In the genomic region with DNA sequence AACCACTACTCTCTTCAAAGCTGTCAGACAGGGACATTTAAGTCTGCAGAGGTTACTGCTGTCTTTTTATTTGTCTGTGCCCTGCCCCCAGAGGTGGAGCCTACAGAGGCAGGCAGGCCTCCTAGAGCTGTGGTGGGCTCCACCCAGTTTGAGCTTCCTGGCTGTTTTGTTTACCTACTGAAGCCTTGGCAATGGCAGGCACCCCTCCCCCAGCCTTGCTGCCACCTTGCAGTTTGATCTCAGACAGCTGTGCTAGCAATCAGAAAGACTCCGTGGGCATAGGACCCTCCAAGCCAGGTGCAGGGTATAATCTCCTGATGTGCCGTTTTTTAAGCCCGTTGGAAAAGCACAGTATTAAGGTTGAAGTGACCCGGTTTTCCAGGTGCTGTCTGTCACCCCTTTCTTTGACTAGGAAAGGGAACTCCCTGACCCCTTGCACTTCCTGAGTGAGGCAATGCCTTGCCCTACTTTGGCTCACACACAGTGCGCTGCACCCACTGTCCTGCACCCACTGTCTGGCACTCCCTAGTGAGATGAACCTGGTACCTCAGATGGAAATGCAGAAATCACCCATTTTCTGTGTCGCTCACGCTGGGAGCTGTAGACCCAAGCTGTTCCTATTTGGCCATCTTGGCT, we compare ENCODE assay signal across 10 cellular contexts. TPM values are rescaled to one million over a fixed set of nuclear protein-coding genes. Genes with fewer than 3 reads are reported as not detected.
A peak's percentile ranks its signal among the peaks of the same experiment; 100 is the strongest.
DNase-seq lines count a peak whose midpoint lies in the region; ATAC-seq and TF ChIP-seq lines count a peak whose summit lies in the region.
"Not testable (repeated sequence)": the region's sequence is repeated elsewhere in the genome, so short reads cannot be mapped to it uniquely, and the experiment has no call there.
"Had no signal": no experiment of that assay in that cellular context is flagged by ENCODE, and none has a peak within 500 bp of the region (broad histone marks: within the 10 kb centered on the region; RNA-seq: fewer than 3 reads in every experiment).

No MANE protein-coding gene starts in this region.

- peaks cover 95% of the 10 kb centered on the region for H3K36me3 Mint-ChIP-seq in CD4-positive, alpha-beta T cell (ENCODE audit: low read depth)
- peaks cover 94% of the 10 kb centered on the region for H3K36me3 Mint-ChIP-seq in activated naive CD4-positive, alpha-beta T cell treated with anti-CD3 and anti-CD28 coated beads, Interleukin-2, amount 10 ng/mL, durations not matched to agents 7 days and 5 days
- peaks cover 14% of the 10 kb centered on the region for H3K36me3 Mint-ChIP-seq in effector memory CD8-positive, alpha-beta T cell (ENCODE audit: insufficient read depth)
- peaks cover 67% of the 10 kb centered on the region for H3K36me3 Mint-ChIP-seq in natural killer cell treated with Interleukin-12 subunit alpha and Interleukin-12 subunit beta and Interleukin-15 and Interleukin-18, amount 100 ng/mL, for 72 hours

- H3K27ac Mint-ChIP-seq in CD4-positive, alpha-beta T cell: peak overlapping the region; percentile 47
- peak overlapping the region; percentile 74 for H3K27ac Mint-ChIP-seq in activated naive CD4-positive, alpha-beta T cell treated with anti-CD3 and anti-CD28 coated beads, Interleukin-2, amount 10 ng/mL, durations not matched to agents 7 days and 5 days
- peak overlapping the region in 1 of 2 donors; percentile 94 for H3K27ac Mint-ChIP-seq in effector memory CD8-positive, alpha-beta T cell
- H3K27ac Mint-ChIP-seq in natural killer cell treated with Interleukin-12 subunit alpha and Interleukin-12 subunit beta and Interleukin-15 and Interleukin-18, amount 100 ng/mL, for 72 hours: peak overlapping the region; percentile 24 to 40

- TF ChIP-seq CTCF in CD4-positive, alpha-beta T cell (IDR thresholded peaks at IDR 0.05); VCaP (conservative IDR thresholded peaks at IDR 0.05): not testable (repeated sequence)

- H3K27me3 Mint-ChIP-seq in CD4-positive, alpha-beta T cell; activated naive CD4-positive, alpha-beta T cell treated with anti-CD3 and anti-CD28 coated beads, Interleukin-2, amount 10 ng/mL, durations not matched to agents 7 days and 5 days; effector memory CD8-positive, alpha-beta T cell; natural killer cell treated with Interleukin-12 subunit alpha and Interleukin-12 subunit beta and Interleukin-15 and Interleukin-18, amount 100 ng/mL, for 72 hours: not testable (repeated sequence)

- H3K27me3 ChIP-seq in CD4-positive, alpha-beta T cell (ENCODE audit: control insufficient read depth, insufficient read depth, low read length): not testable (repeated sequence)

- H3K4me3 Mint-ChIP-seq in CD4-positive, alpha-beta T cell; activated naive CD4-positive, alpha-beta T cell treated with anti-CD3 and anti-CD28 coated beads, Interleukin-2, amount 10 ng/mL, durations not matched to agents 7 days and 5 days: not testable (repeated sequence)
- H3K4me3 Mint-ChIP-seq in effector memory CD8-positive, alpha-beta T cell: peak overlapping the region; percentile 13 to 58
- H3K4me3 Mint-ChIP-seq in natural killer cell treated with Interleukin-12 subunit alpha and Interleukin-12 subunit beta and Interleukin-15 and Interleukin-18, amount 100 ng/mL, for 72 hours: peak overlapping the region; percentile 27

- H3K4me1 Mint-ChIP-seq in CD4-positive, alpha-beta T cell (ENCODE audit: low read depth): peaks cover 34% of the 10 kb centered on the region
- H3K4me1 Mint-ChIP-seq in activated naive CD4-positive, alpha-beta T cell treated with anti-CD3 and anti-CD28 coated beads, Interleukin-2, amount 10 ng/mL, durations not matched to agents 7 days and 5 days: peaks cover 57% of the 10 kb centered on the region
- peaks cover 18 to 34% of the 10 kb centered on the region in 2 donors for H3K4me1 Mint-ChIP-seq in effector memory CD8-positive, alpha-beta T cell (ENCODE audit: low read depth in 2 of 2)
- peaks cover 26 to 28% of the 10 kb centered on the region in 2 donors for H3K4me1 Mint-ChIP-seq in natural killer cell treated with Interleukin-12 subunit alpha and Interleukin-12 subunit beta and Interleukin-15 and Interleukin-18, amount 100 ng/mL, for 72 hours (ENCODE audit: low read depth in 2 of 2)

- CTCF ChIA-PET in CD4-positive, alpha-beta T cell (lab: Charles Lee): not testable (repeated sequence)
- CTCF ChIA-PET in activated naive CD4-positive, alpha-beta T cell treated with anti-CD3 and anti-CD28 coated beads, Interleukin-2, amount 10 ng/mL, durations not matched to agents 7 days and 5 days (lab: Charles Lee): interaction anchor here (0.9 kb wide), 1 partner anchor 130 kb away, joined by 3 read pairs; the partner anchor contains the start of gene GIMAP8

- not testable (repeated sequence) for ATAC-seq in CD4-positive, alpha-beta T cell (ENCODE audit: poor library complexity); natural killer cell treated with Interleukin-12 subunit alpha and Interleukin-12 subunit beta and Interleukin-15 and Interleukin-18, amount 100 ng/mL, for 72 hours
- ATAC-seq in effector memory CD8-positive, alpha-beta T cell (replicated peaks): peak; percentile 55

- DNase-seq in CD4-positive, alpha-beta T cell: peak in 3 of 10 experiments; percentile 25 to 44 (median 41)
- DNase-seq in DMS53 treated with DMSO at 0.1 percent for 48 hours (lab: John Stamatoyannopoulos, UW; ENCODE audit: unreplicated experiment): peak; percentile 15
- DNase-seq in NCI-H774 (lab: John Stamatoyannopoulos, UW): peak; percentile 7
- peak; percentile 33 for DNase-seq in activated T-cell treated with anti-CD3 and anti-CD28 coated beads, Interleukin-2, amount 50 U/mL, for 1 hour
- peak; percentile 67 for DNase-seq in activated naive CD4-positive, alpha-beta T cell treated with anti-CD3 and anti-CD28 coated beads, Interleukin-2, amount 10 ng/mL, durations not matched to agents 7 days and 5 days
- peak in 2 of 3 experiments; percentile 41 to 42 for DNase-seq in effector memory CD8-positive, alpha-beta T cell
- DNase-seq in natural killer cell treated with Interleukin-12 subunit alpha and Interleukin-12 subunit beta and Interleukin-15 and Interleukin-18, amount 100 ng/mL, for 72 hours (ENCODE audit: low spot score): not testable (repeated sequence)

- H3K27ac ChIP-seq in CD4-positive, alpha-beta T cell (ENCODE audit: low read depth, low read length): not testable (repeated sequence)
- peak overlapping the region; percentile 70 for H3K27ac ChIP-seq in VCaP

- peaks cover 10% of the 10 kb centered on the region for H3K9me3 Mint-ChIP-seq in CD4-positive, alpha-beta T cell
- peaks cover 76% of the 10 kb centered on the region for H3K9me3 Mint-ChIP-seq in activated naive CD4-positive, alpha-beta T cell treated with anti-CD3 and anti-CD28 coated beads, Interleukin-2, amount 10 ng/mL, durations not matched to agents 7 days and 5 days
- H3K9me3 Mint-ChIP-seq in effector memory CD8-positive, alpha-beta T cell: peaks cover 8 to 14% of the 10 kb centered on the region in 2 donors
- peaks cover 23% of the 10 kb centered on the region for H3K9me3 Mint-ChIP-seq in natural killer cell treated with Interleukin-12 subunit alpha and Interleukin-12 subunit beta and Interleukin-15 and Interleukin-18, amount 100 ng/mL, for 72 hours

- intact Hi-C loops in CD4-positive, alpha-beta T cell (cut with DNase I, micrococcal nuclease): loop anchor here in 1 of 2 experiments (5.0 kb wide), 2 partner anchors 53 to 122 kb away; no protein-coding TSS in a partner anchor

- peaks cover 38% of the 10 kb centered on the region for H3K9me3 ChIP-seq in CD4-positive, alpha-beta T cell (ENCODE audit: control insufficient read depth, low read length)

- POLR2A ChIA-PET in CD4-positive, alpha-beta T cell (lab: Charles Lee): interaction anchor here (0.6 to 1.8 kb wide), 9 partner anchors 10 to 176 kb away, joined by 3 to 7 read pairs (median 4); partner anchors contain the start of genes GIMAP4, GIMAP6 and GIMAP7

RNA-seq across cellular contexts. Expression of gene GIMAP4, which starts 12.9 kb away (rescaled TPM):
- total RNA-seq in CD4-positive, alpha-beta T cell: 10 to 100 TPM; 20.7 to 23.6 TPM
- 100 to 1,000 TPM in 1 of 2 donors, 10 to 100 TPM in 1; 83.6 to 245 TPM for total RNA-seq in natural killer cell treated with Interleukin-12 subunit alpha and Interleukin-12 subunit beta and Interleukin-15 and Interleukin-18, amount 100 ng/mL, for 72 hours
- total RNA-seq: Daoy, H9 had no signal

RNA-seq across cellular contexts. Expression of gene GIMAP6, which starts 52.1 kb away (rescaled TPM):
- 10 to 100 TPM; 14.3 to 14.9 TPM for total RNA-seq in CD4-positive, alpha-beta T cell
- 10 to 100 TPM; 55.8 to 88.4 TPM for total RNA-seq in natural killer cell treated with Interleukin-12 subunit alpha and Interleukin-12 subunit beta and Interleukin-15 and Interleukin-18, amount 100 ng/mL, for 72 hours
- total RNA-seq: H9 had no signal
